8 cellular contexts compared by ENCODE assay signal in the genomic region with DNA sequence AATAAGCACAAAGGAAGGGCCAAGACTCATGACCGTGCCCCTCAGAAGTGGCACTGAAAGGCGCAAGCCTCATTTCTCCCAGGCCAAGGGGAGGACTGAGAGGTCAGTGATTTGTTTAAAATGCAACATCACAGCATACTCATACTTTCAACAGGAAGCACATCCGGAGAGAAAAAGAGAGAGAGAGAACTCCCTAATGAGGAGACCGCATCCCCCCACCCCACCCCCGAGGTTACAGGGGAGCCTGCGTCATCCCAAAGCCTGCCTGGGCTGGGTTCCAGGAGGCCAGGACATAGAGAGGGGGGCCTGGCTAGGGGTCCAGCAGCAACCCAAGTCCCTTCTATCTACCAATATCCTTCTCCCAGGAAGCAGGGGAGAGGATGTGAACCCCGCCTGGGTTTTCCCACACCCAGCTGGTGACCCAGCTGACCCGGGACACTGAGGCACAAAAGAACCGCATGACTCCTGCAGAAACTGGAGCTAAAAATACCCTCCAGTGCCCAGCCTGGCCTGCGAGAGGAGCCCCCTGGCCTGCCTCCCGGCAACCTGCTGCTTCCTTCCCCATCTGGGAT. TPM values are rescaled to one million over a fixed set of nuclear protein-coding genes. Genes with fewer than 3 reads are reported as not detected.
DNase-seq lines count a peak whose midpoint lies in the region; ATAC-seq and TF ChIP-seq lines count a peak whose summit lies in the region.

No MANE protein-coding gene starts in this region.

- H3K4me2 ChIP-seq in DOHH2 (ENCODE audit: low read length) (peak overlapping the region; percentile 96), SK-N-SH (peak overlapping the region; percentile 87), neural cell (ENCODE audit: low read length) (no peak overlapping the region)

- H4K20me1 ChIP-seq in DOHH2 (ENCODE audit: control insufficient read depth, insufficient read depth, low read depth, low read length): peaks cover 33% of the 10 kb centered on the region
- H4K20me1 ChIP-seq in SK-N-SH (ENCODE audit: insufficient read depth): peaks cover 71% of the 10 kb centered on the region
- H4K20me1 ChIP-seq in neural cell (ENCODE audit: insufficient read depth): peaks cover 60% of the 10 kb centered on the region

- TF ChIP-seq EP300 in SK-N-SH (IDR thresholded peaks at IDR 0.05; ENCODE audit: borderline replicate concordance in 1 of 2, low read depth in 1 of 2, low read length in 1 of 2): no peak; a peak in 1 of 4 replicates
- no peak for TF ChIP-seq EP300 in neural cell (conservative IDR thresholded peaks at IDR 0.05; ENCODE audit: poor library complexity, severe bottlenecking)

- H3K9me3 ChIP-seq in DOHH2 (ENCODE audit: control insufficient read depth, insufficient read depth, low read length): no peaks in the 10 kb centered on the region
- no peaks in the 10 kb centered on the region for H3K9me3 ChIP-seq in SK-N-SH
- H3K9me3 ChIP-seq in neural cell (ENCODE audit: low read length): no peaks in the 10 kb centered on the region

- H3F3A ChIP-seq in DOHH2 (ENCODE audit: control insufficient read depth, insufficient read depth) (no peaks in the 10 kb centered on the region; the same call in 1 of the 2 replicates), SK-N-SH (replicated peaks; ENCODE audit: insufficient read depth) (peaks cover 15% of the 10 kb centered on the region), neural cell (ENCODE audit: insufficient read depth, low read length, poor library complexity, severe bottlenecking) (peaks cover 5% of the 10 kb centered on the region)

- DNase-seq in SK-N-SH (no peak), epithelial cell of esophagus (ENCODE audit: low read depth) (peak; percentile 74), NCI-H146 (lab: John Stamatoyannopoulos, UW) (no peak), GM10266 (ENCODE audit: extremely low spot score) (no peak)
- no peak for DNase-seq in NK-92 treated with Interleukin-12 subunit alpha and Interleukin-12 subunit beta, amount 100 ng/mL, for 24 hours (lab: John Stamatoyannopoulos, UW)

- POLR2A ChIA-PET in SK-N-SH (lab: Yijun Ruan, JAX): no interaction called here

- H3K4me1 ChIP-seq in DOHH2 (ENCODE audit: control insufficient read depth, low read length) (peaks cover 75% of the 10 kb centered on the region), SK-N-SH (ENCODE audit: control insufficient read depth in 1 of 2, insufficient read depth in 2 of 2, low read depth in 1 of 2, low read length in 1 of 2) (peaks cover 27 to 28% of the 10 kb centered on the region in 2 experiments; a peak in 2 of 4 replicates)

- H3K4me3 ChIP-seq in DOHH2 (ENCODE audit: low read length): peak overlapping the region; percentile 84
- H3K4me3 ChIP-seq in SK-N-SH (ENCODE audit: low read depth in 2 of 2, low read length in 1 of 2): peak overlapping the region; percentile 14 to 19; a peak in 2 of 4 replicates
- peak overlapping the region; percentile 75 for H3K4me3 ChIP-seq in epithelial cell of esophagus (ENCODE audit: low read length)
- H3K4me3 ChIP-seq in neural cell (ENCODE audit: low read length): peak overlapping the region; percentile 93

- H3K79me2 ChIP-seq in DOHH2 (ENCODE audit: control insufficient read depth, low read length) (peaks cover 93% of the 10 kb centered on the region), SK-N-SH (ENCODE audit: insufficient read depth) (peaks cover 82% of the 10 kb centered on the region), neural cell (replicated peaks; ENCODE audit: insufficient read depth, low read length) (peaks cover 76% of the 10 kb centered on the region)

- H3K9ac ChIP-seq in SK-N-SH: peak overlapping the region; percentile 94
- H3K9ac ChIP-seq in neural cell (ENCODE audit: low read length): no peak overlapping the region

- CTCF ChIA-PET in SK-N-SH (lab: Yijun Ruan, JAX): no interaction called here

- H3K27me3 ChIP-seq in DOHH2 (ENCODE audit: control insufficient read depth, low read length) (no peaks in the 10 kb centered on the region), SK-N-SH (ENCODE audit: insufficient read depth) (no peaks in the 10 kb centered on the region), neural cell (ENCODE audit: insufficient read depth, low read depth, low read length) (no peaks in the 10 kb centered on the region)

- H2AFZ ChIP-seq in SK-N-SH (ENCODE audit: low read depth): no peak overlapping the region
- H2AFZ ChIP-seq in neural cell (ENCODE audit: low read depth, low read length): no peak overlapping the region

- WGBS in SK-N-SH (ENCODE audit: low lambda C conversion rate): 21% methylated on average over 2 of the region's 11 CpGs

- TF ChIP-seq CTCF in DOHH2 (IDR thresholded peaks at IDR 0.05; ENCODE audit: low read depth, low read length, poor library complexity, severe bottlenecking): no peak
- no peak for TF ChIP-seq CTCF in SK-N-SH (IDR thresholded peaks at IDR 0.05)
- TF ChIP-seq CTCF in epithelial cell of esophagus (IDR thresholded peaks at IDR 0.05; ENCODE audit: insufficient read depth, low read depth, low read length, missing control alignments): no peak
- TF ChIP-seq CTCF in neural cell (IDR thresholded peaks at IDR 0.05; ENCODE audit: poor library complexity, severe bottlenecking): no peak
- no peak for TF ChIP-seq CTCF in GM10266 (IDR thresholded peaks at IDR 0.05; ENCODE audit: control insufficient read depth, insufficient read depth, low read depth, missing control alignments)

- H3K27ac ChIP-seq in DOHH2 (ENCODE audit: low read depth, low read length) (peak overlapping the region; percentile 63), SK-N-SH (ENCODE audit: low read depth in 2 of 2, low read length in 1 of 2) (peak overlapping the region in 1 of 2 experiments; percentile 87; a peak in 3 of 4 replicates), neural cell (ENCODE audit: low read length) (no peak overlapping the region)

- TF ChIP-seq RAD21 in SK-N-SH (IDR thresholded peaks at IDR 0.05; ENCODE audit: low read length) (no peak), neural cell (conservative IDR thresholded peaks at IDR 0.05) (no peak)

- peaks cover 67% of the 10 kb centered on the region for H3K36me3 ChIP-seq in DOHH2 (ENCODE audit: control insufficient read depth, low read length)
- peaks cover 0 to 3% of the 10 kb centered on the region in 2 experiments for H3K36me3 ChIP-seq in SK-N-SH (replicated peaks in 1 of 2; ENCODE audit: control insufficient read depth in 1 of 2, insufficient read depth in 2 of 2, low read length in 1 of 2)
- H3K36me3 ChIP-seq in neural cell (ENCODE audit: insufficient read depth, low read length): no peaks in the 10 kb centered on the region

- no peak for ATAC-seq in GM19463 (IDR thresholded peaks at IDR 0.05; ENCODE audit: unreplicated experiment)

- H3K9me2 ChIP-seq in DOHH2 (replicated peaks; ENCODE audit: control insufficient read depth, low read length) (no peaks in the 10 kb centered on the region), SK-N-SH (no peaks in the 10 kb centered on the region), neural cell (ENCODE audit: insufficient read depth, low read length) (no peaks in the 10 kb centered on the region)

TF ChIP-seq in SK-N-SH, 30 proteins besides CTCF, POLR2A, EP300 and RAD21:
- TF ChIP-seq ELF1 (IDR thresholded peaks at IDR 0.05): no peak
- no peak for TF ChIP-seq FOXJ3 (CRISPR knock-in tag; IDR thresholded peaks at IDR 0.05)
- no peak for TF ChIP-seq RFX5 (IDR thresholded peaks at IDR 0.05; ENCODE audit: low read length)
- peak; percentile 47 for TF ChIP-seq NFIC (IDR thresholded peaks at IDR 0.05; ENCODE audit: borderline replicate concordance)
- TF ChIP-seq TCF12 (IDR thresholded peaks at IDR 0.05): 0 out of 2 replicates have a peak, but pooled peaks have one; percentile 10
- TF ChIP-seq RXRA (IDR thresholded peaks at IDR 0.05; ENCODE audit: borderline replicate concordance, low read depth): 0 out of 2 replicates have a peak, but pooled peaks have one; percentile 19

TF ChIP-seq in neural cell, 6 proteins besides CTCF, POLR2A, EP300 and RAD21:
- TF ChIP-seq SMC3 (conservative IDR thresholded peaks at IDR 0.05; ENCODE audit: poor library complexity) (no peak), TAF1 (IDR thresholded peaks at IDR 0.05; ENCODE audit: low read depth) (no peak), POLR2AphosphoS5 (IDR thresholded peaks at IDR 0.05) (no peak), EZH2 (IDR thresholded peaks at IDR 0.05; ENCODE audit: borderline replicate concordance, insufficient read depth, low read length, poor library complexity, severe bottlenecking) (no peak), MXI1 (conservative IDR thresholded peaks at IDR 0.05; ENCODE audit: poor library complexity, severe bottlenecking) (no peak)
- TF ChIP-seq, protein P1, sequence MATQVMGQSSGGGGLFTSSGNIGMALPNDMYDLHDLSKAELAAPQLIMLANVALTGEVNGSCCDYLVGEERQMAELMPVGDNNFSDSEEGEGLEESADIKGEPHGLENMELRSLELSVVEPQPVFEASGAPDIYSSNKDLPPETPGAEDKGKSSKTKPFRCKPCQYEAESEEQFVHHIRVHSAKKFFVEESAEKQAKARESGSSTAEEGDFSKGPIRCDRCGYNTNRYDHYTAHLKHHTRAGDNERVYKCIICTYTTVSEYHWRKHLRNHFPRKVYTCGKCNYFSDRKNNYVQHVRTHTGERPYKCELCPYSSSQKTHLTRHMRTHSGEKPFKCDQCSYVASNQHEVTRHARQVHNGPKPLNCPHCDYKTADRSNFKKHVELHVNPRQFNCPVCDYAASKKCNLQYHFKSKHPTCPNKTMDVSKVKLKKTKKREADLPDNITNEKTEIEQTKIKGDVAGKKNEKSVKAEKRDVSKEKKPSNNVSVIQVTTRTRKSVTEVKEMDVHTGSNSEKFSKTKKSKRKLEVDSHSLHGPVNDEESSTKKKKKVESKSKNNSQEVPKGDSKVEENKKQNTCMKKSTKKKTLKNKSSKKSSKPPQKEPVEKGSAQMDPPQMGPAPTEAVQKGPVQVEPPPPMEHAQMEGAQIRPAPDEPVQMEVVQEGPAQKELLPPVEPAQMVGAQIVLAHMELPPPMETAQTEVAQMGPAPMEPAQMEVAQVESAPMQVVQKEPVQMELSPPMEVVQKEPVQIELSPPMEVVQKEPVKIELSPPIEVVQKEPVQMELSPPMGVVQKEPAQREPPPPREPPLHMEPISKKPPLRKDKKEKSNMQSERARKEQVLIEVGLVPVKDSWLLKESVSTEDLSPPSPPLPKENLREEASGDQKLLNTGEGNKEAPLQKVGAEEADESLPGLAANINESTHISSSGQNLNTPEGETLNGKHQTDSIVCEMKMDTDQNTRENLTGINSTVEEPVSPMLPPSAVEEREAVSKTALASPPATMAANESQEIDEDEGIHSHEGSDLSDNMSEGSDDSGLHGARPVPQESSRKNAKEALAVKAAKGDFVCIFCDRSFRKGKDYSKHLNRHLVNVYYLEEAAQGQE (IDR thresholded peaks at IDR 0.05; ENCODE audit: borderline replicate concordance): no peak

RNA-seq across cellular contexts. Expression of a gene that starts 3.8 kb away (rescaled TPM):
- polyA plus RNA-seq in SK-N-SH (2012; rRNA removed): 126 and 130 TPM in 2 replicates
- polyA plus RNA-seq in SK-N-SH (2012; cell fraction: cytosol; rRNA removed): 57.8 and 84.5 TPM in 2 replicates
- polyA plus RNA-seq in SK-N-SH (2012; cell fraction: nucleus; rRNA removed): 236 and 305 TPM in 2 replicates
- 230 and 254 TPM in 2 replicates for polyA plus RNA-seq in neural cell
- polyA minus RNA-seq in neural cell: 234 and 256 TPM in 2 replicates

RNA-seq across cellular contexts. Expression of a gene that starts 40.7 kb away (rescaled TPM):
- 17.4 and 25.3 TPM in 2 replicates for polyA plus RNA-seq in SK-N-SH (2012; rRNA removed)
- polyA plus RNA-seq in SK-N-SH (2012; cell fraction: cytosol; rRNA removed): 13.1 and 18.7 TPM in 2 replicates
- polyA plus RNA-seq in SK-N-SH (2012; cell fraction: nucleus; rRNA removed): 42.9 and 45.0 TPM in 2 replicates
- 19.7 and 29.3 TPM in 2 replicates for polyA plus RNA-seq in neural cell
- polyA minus RNA-seq in neural cell: 29.1 and 29.7 TPM in 2 replicates

Comparison
In these comparisons a context has a peak if more than half of its experiments do, and no peak if none do; other contexts are left out.
1. H3K4me3 ChIP-seq: peak in every context shown above with its lines; median percentile 93 in neural cell; 84 in DOHH2; 75 in epithelial cell of esophagus; 16 in SK-N-SH.